In the genomic region with DNA sequence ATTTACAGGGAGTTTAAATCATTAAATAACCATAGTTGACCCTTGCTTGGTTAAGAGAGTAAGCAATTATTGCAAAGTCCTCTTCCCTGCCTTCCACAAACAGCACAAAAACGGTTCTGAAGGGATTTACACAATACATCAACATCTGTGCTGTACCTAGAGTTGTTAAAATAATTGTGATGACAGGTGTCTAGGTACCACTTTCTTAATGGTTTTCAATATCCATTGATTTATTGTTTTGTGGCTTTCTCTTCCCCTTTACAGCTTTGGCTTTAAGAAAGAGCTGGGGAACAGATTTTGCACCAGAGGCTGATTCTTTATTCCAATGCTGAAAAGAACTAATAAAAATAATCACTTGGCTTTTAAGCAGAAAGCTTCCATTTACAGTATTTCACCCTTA, we compare ENCODE assay signal across 10 cellular contexts. TPM values are rescaled to one million over a fixed set of nuclear protein-coding genes. Genes with fewer than 3 reads are reported as not detected.
DNase-seq lines count a peak whose midpoint lies in the region; ATAC-seq and TF ChIP-seq lines count a peak whose summit lies in the region.
"Had no signal": no experiment of that assay in that cellular context is flagged by ENCODE, and none has a peak within 500 bp of the region (broad histone marks: within the 10 kb centered on the region; RNA-seq: fewer than 3 reads in every experiment).

No MANE protein-coding gene starts in this region.

- TF ChIP-seq CTCF in cardiac muscle cell (IDR thresholded peaks at IDR 0.05; ENCODE audit: low read depth, low read length) (no peak), VCaP (conservative IDR thresholded peaks at IDR 0.05) (no peak), left lung (IDR thresholded peaks at IDR 0.05) (no peak)

- intact Hi-C loops in left ventricle myocardium superior (cut with micrococcal nuclease) = loop anchor here (10.0 kb wide), 1 partner anchor 1852 kb away; no protein-coding TSS in a partner anchor
- intact Hi-C loops in left lung (cut with DNase I) = loop anchor here in 1 of 2 donors (5.0 to 10.0 kb wide), 2 partner anchors 342 to 554 kb away; no protein-coding TSS in a partner anchor

- peaks cover 24% of the 10 kb centered on the region for H3K4me1 Mint-ChIP-seq in activated T-cell treated with anti-CD3 and anti-CD28 coated beads, Interleukin-2, amount 50 U/mL, for 4 hours (ENCODE audit: low read depth)

- no peaks in the 10 kb centered on the region for H3K36me3 Mint-ChIP-seq in activated T-cell treated with anti-CD3 and anti-CD28 coated beads, Interleukin-2, amount 50 U/mL, for 4 hours (ENCODE audit: insufficient read depth)

- H3K9me3 ChIP-seq in cardiac muscle cell (ENCODE audit: low read depth) (no peaks in the 10 kb centered on the region), left lung (no peaks in the 10 kb centered on the region)

- H3K4me3 Mint-ChIP-seq in activated T-cell treated with anti-CD3 and anti-CD28 coated beads, Interleukin-2, amount 50 U/mL, for 4 hours = no peak overlapping the region
- H3K4me3 Mint-ChIP-seq: central memory CD8-positive, alpha-beta T cell had no signal

- H3K36me3 ChIP-seq in cardiac muscle cell = no peaks in the 10 kb centered on the region
- no peaks in the 10 kb centered on the region for H3K36me3 ChIP-seq in left lung
- H3K36me3 ChIP-seq in urinary bladder (ENCODE audit: insufficient read depth) = no peaks in the 10 kb centered on the region

- H3K27ac ChIP-seq in cardiac muscle cell (peak overlapping the region; percentile 15), VCaP (peak overlapping the region; percentile 98), left lung (peak overlapping the region in 1 of 2 donors; percentile 57), urinary bladder (ENCODE audit: low read depth) (no peak overlapping the region)

- no peak for DNase-seq in cardiac muscle cell (ENCODE audit: low read depth in 1 of 2, low spot score in 1 of 2)
- DNase-seq in left ventricle myocardium superior = no peak
- DNase-seq in left lung = no peak
- no peak for DNase-seq in activated T-cell treated with anti-CD3 and anti-CD28 coated beads, Interleukin-2, amount 50 U/mL, for 4 hours

- no peaks in the 10 kb centered on the region for H3K4me1 ChIP-seq in cardiac muscle cell (ENCODE audit: low read depth)
- peaks cover 0 to 31% of the 10 kb centered on the region in 2 donors for H3K4me1 ChIP-seq in left lung
- H3K4me1 ChIP-seq in urinary bladder (ENCODE audit: insufficient read depth) = no peaks in the 10 kb centered on the region

- H3K9me3 Mint-ChIP-seq in activated T-cell treated with anti-CD3 and anti-CD28 coated beads, Interleukin-2, amount 50 U/mL, for 4 hours = no peaks in the 10 kb centered on the region
- H3K9me3 Mint-ChIP-seq: central memory CD8-positive, alpha-beta T cell had no signal

- ATAC-seq in left ventricle myocardium superior (no peak), left lung (no peak), GM18861 (IDR thresholded peaks at IDR 0.05; ENCODE audit: unreplicated experiment) (no peak), GM18519 (IDR thresholded peaks at IDR 0.05; ENCODE audit: low FRiP score, unreplicated experiment) (no peak)
- ATAC-seq in activated T-cell treated with anti-CD3 and anti-CD28 coated beads, Interleukin-2, amount 50 U/mL, for 4 hours = no peak

- H3K4me3 ChIP-seq in cardiac muscle cell (peak overlapping the region; percentile 99), left lung (peak overlapping the region; percentile 63 to 74), urinary bladder (ENCODE audit: low read depth, low read length) (peak overlapping the region; percentile 79)
- H3K4me3 ChIP-seq: K562 had no signal

- H3K27me3 ChIP-seq in cardiac muscle cell (no peaks in the 10 kb centered on the region), left lung (peaks cover 0 to 8% of the 10 kb centered on the region in 2 donors)

- 8% methylated on average over 1 of the region's 1 CpG for WGBS in urinary bladder

- H3K27me3 Mint-ChIP-seq in activated T-cell treated with anti-CD3 and anti-CD28 coated beads, Interleukin-2, amount 50 U/mL, for 4 hours (ENCODE audit: low read depth) = peaks cover 48% of the 10 kb centered on the region

RNA-seq across cellular contexts. Expression of a gene that starts 0.6 kb away (rescaled TPM):
- total RNA-seq in cardiac muscle cell (46.9 and 60.6 TPM in 2 replicates), left ventricle myocardium superior (10.0 TPM), left lung (10 to 100 TPM; 23.4 to 82.0 TPM), urinary bladder (71.0 TPM)
- polyA plus RNA-seq in cardiac muscle cell (29.9 and 42.2 TPM in 2 replicates), urinary bladder (6.3 TPM)
- total RNA-seq in activated T-cell treated with anti-CD3 and anti-CD28 coated beads, Interleukin-2, amount 50 U/mL, for 4 hours = 1 to 10 TPM in 1 of 3 donors, under 1 TPM in 2; 0.63 to 1.3 (median 0.71) TPM
